29 cellular contexts compared by ENCODE assay signal in the genomic region with DNA sequence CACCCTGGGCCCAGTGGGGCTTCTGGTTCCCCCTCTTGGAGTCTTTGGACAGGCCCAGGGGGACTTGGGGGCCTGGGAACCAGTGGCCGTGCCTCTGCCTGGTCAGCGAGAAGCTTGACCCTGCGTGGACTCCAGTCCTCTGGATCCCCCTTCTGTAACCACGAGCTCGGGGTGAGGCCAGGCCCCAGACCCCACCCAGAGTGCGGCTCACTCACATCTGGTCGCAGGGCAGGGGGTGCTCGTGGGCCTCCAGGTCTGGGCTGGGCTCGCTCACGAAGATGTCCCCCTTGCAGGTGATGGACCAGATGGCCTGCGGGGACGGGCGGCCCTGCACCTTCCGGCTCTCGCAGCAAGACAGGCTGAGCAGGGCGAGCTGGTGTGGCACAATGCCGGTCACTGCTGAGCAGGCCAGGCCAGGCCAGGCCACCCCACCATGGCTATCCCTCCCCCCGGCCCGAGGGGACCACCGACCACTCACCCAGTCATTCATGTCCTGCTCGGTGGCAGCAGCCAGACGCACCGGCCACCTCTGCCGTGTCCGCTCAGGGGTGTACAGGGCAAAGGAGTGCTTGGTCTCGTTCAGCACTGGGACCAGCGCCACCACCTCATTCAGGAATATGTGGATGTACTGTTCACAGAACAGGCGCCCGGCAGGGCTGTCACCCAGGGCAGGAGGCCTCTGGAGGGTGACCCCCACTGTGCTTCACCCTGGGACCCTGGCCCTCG. TPM values are rescaled to one million over a fixed set of nuclear protein-coding genes. Genes with fewer than 3 reads are reported as not detected.
"Had no signal": no experiment of that assay in that cellular context is flagged by ENCODE, and none has a peak within 500 bp of the region (broad histone marks: within the 10 kb centered on the region; RNA-seq: fewer than 3 reads in every experiment).

No MANE protein-coding gene starts in this region.

- H3K4me1 ChIP-seq: esophagus muscularis mucosa, left ventricle myocardium inferior, right lobe of liver, stomach, transverse colon had no signal

- H3K27ac ChIP-seq: dorsolateral prefrontal cortex, epithelial cell of prostate, esophagus muscularis mucosa, gastrocnemius medialis, left ventricle myocardium inferior, right lobe of liver, spleen, stomach, thoracic aorta, transverse colon had no signal

- H3K27ac Mint-ChIP-seq: immature natural killer cell; natural killer cell; progenitor cell of endocrine pancreas; stimulated activated memory B cell treated with anti-CD40 and anti-IgM and Interleukin-4, amounts not matched to agents 10 μg/mL and 1 μg/mL and 100 μg/mL, for 72 hours had no signal

- H3K36me3 Mint-ChIP-seq: natural killer cell had no signal

- H3K27me3 Mint-ChIP-seq: progenitor cell of endocrine pancreas; stimulated activated memory B cell treated with anti-CD40 and anti-IgM and Interleukin-4, amounts not matched to agents 10 μg/mL and 1 μg/mL and 100 μg/mL, for 72 hours had no signal

- DNase-seq: central memory CD4-positive, alpha-beta T cell; cortex of kidney; dorsolateral prefrontal cortex; effector CD8-positive, alpha-beta T cell; gastrocnemius medialis; immature natural killer cell; left cardiac atrium; left ventricle myocardium inferior; mesendoderm; mucosa of descending colon; natural killer cell; nucleus accumbens; right lobe of liver; spleen; stimulated activated CD4-positive, alpha-beta T cell treated with anti-CD3 and anti-CD28 coated beads, Interleukin-15, amount 100 ng/mL, for 24 hours; stimulated activated CD4-positive, alpha-beta T cell treated with anti-CD3 and anti-CD28 coated beads, Interleukin-1b, Interleukin-23, amount 100 ng/mL, for 48 hours; stimulated activated CD4-positive, alpha-beta T cell treated with anti-CD3 and anti-CD28 coated beads, Interleukin-4, amount 100 ng/mL, for 24 hours; stomach; substantia nigra; transverse colon had no signal

- H3K4me3 Mint-ChIP-seq: immature natural killer cell; natural killer cell; neural crest cell; stimulated activated memory B cell treated with anti-CD40 and anti-IgM and Interleukin-4, amounts not matched to agents 10 μg/mL and 1 μg/mL and 100 μg/mL, for 72 hours had no signal

- H3K9me3 Mint-ChIP-seq: immature natural killer cell; natural killer cell; neural crest cell; stimulated activated memory B cell treated with anti-CD40 and anti-IgM and Interleukin-4, amounts not matched to agents 10 μg/mL and 1 μg/mL and 100 μg/mL, for 72 hours had no signal

- H3K27me3 ChIP-seq: dorsolateral prefrontal cortex, esophagus muscularis mucosa, gastrocnemius medialis, pancreas, right lobe of liver, spleen, stomach, transverse colon had no signal

- H3K4me1 Mint-ChIP-seq: immature natural killer cell; natural killer cell; neural crest cell; stimulated activated memory B cell treated with anti-CD40 and anti-IgM and Interleukin-4, amounts not matched to agents 10 μg/mL and 1 μg/mL and 100 μg/mL, for 72 hours had no signal

- ATAC-seq: gastrocnemius medialis, left cardiac atrium, mucosa of descending colon, natural killer cell, pancreas had no signal

- H3K9me3 ChIP-seq: esophagus muscularis mucosa, gastrocnemius medialis, left ventricle myocardium inferior, mucosa of descending colon, pancreas, right lobe of liver, spleen, stomach, thoracic aorta, transverse colon had no signal

- H3K4me3 ChIP-seq: dorsolateral prefrontal cortex, esophagus muscularis mucosa, gastrocnemius medialis, left ventricle myocardium inferior, mucosa of descending colon, pancreas, right lobe of liver, spleen, stomach, thoracic aorta, transverse colon had no signal

- H3K36me3 ChIP-seq: pancreas, transverse colon had no signal

RNA-seq across cellular contexts. Expression of a gene that starts 19.7 kb away (rescaled TPM):
- total RNA-seq: esophagus muscularis mucosa, left ventricle myocardium inferior, neural crest cell, skeletal muscle tissue, thoracic aorta had no signal
- polyA plus RNA-seq: immature natural killer cell, keratinocyte had no signal
